11 cellular contexts compared by ENCODE assay signal in genomic region chr3:172546628-172547214, GRCh38. TPM values are rescaled to one million over a fixed set of nuclear protein-coding genes. Genes with fewer than 3 reads are reported as not detected.
DNase-seq lines count a peak whose midpoint lies in the region; ATAC-seq and TF ChIP-seq lines count a peak whose summit lies in the region.
"Had no signal": no experiment of that assay in that cellular context is flagged by ENCODE, and none has a peak within 500 bp of the region (broad histone marks: within the 10 kb centered on the region; RNA-seq: fewer than 3 reads in every experiment).

No MANE protein-coding gene starts in this region.

- H3K36me3 Mint-ChIP-seq in activated T-helper 1 cell treated with anti-CD3 and anti-CD28 coated beads, Interleukin-12 subunit alpha, Interleukin-12 subunit beta, Interleukin-2, Interleukin-4 antibody, amounts not matched to agents 30 ng/mL and 10 ng/mL and 1 ng/mL, durations not matched to agents 14 hours and 24 hours and 36 hours (ENCODE audit: low read depth): peaks cover 5% of the 10 kb centered on the region

- H3K4me2 ChIP-seq in parathyroid adenoma (ENCODE audit: low read length): peak overlapping the region; percentile 18

- peak overlapping the region; percentile 79 for H3K27ac Mint-ChIP-seq in activated T-helper 1 cell treated with anti-CD3 and anti-CD28 coated beads, Interleukin-12 subunit alpha, Interleukin-12 subunit beta, Interleukin-2, Interleukin-4 antibody, amounts not matched to agents 30 ng/mL and 10 ng/mL and 1 ng/mL, durations not matched to agents 14 hours and 24 hours and 36 hours

- no peak overlapping the region for H3K4me3 ChIP-seq in parathyroid adenoma (ENCODE audit: low read depth, low read length)

- H3K4me1 Mint-ChIP-seq in activated T-helper 1 cell treated with anti-CD3 and anti-CD28 coated beads, Interleukin-12 subunit alpha, Interleukin-12 subunit beta, Interleukin-2, Interleukin-4 antibody, amounts not matched to agents 30 ng/mL and 10 ng/mL and 1 ng/mL, durations not matched to agents 14 hours and 24 hours and 36 hours (ENCODE audit: low read depth): peaks cover 70% of the 10 kb centered on the region

- DNase-seq in activated T-helper 1 cell treated with anti-CD3 and anti-CD28 coated beads, Interleukin-12 subunit alpha, Interleukin-12 subunit beta, Interleukin-2, Interleukin-4 antibody, amounts not matched to agents 30 ng/mL and 10 ng/mL and 1 ng/mL, durations not matched to agents 14 hours and 24 hours and 36 hours (ENCODE audit: low spot score): no peak
- no peak for DNase-seq in head of caudate nucleus
- DNase-seq in stimulated activated CD4-positive, alpha-beta T cell treated with anti-CD3 and anti-CD28 coated beads, Interleukin-4, amount 100 ng/mL, for 1 hour: no peak
- DNase-seq: central memory CD4-positive, alpha-beta T cell; NCI-H2029 treated with DMSO at 0.1 percent for 48 hours; substantia nigra; WERI-Rb-1 had no signal

- no peaks in the 10 kb centered on the region for H3K27me3 Mint-ChIP-seq in activated T-helper 1 cell treated with anti-CD3 and anti-CD28 coated beads, Interleukin-12 subunit alpha, Interleukin-12 subunit beta, Interleukin-2, Interleukin-4 antibody, amounts not matched to agents 30 ng/mL and 10 ng/mL and 1 ng/mL, durations not matched to agents 14 hours and 24 hours and 36 hours (ENCODE audit: insufficient read depth)

- peak overlapping the region; percentile 64 for H2AFZ ChIP-seq in parathyroid adenoma

- H3K4me3 Mint-ChIP-seq in activated T-helper 1 cell treated with anti-CD3 and anti-CD28 coated beads, Interleukin-12 subunit alpha, Interleukin-12 subunit beta, Interleukin-2, Interleukin-4 antibody, amounts not matched to agents 30 ng/mL and 10 ng/mL and 1 ng/mL, durations not matched to agents 14 hours and 24 hours and 36 hours: peak overlapping the region; percentile 65

- H3K9me3 ChIP-seq in parathyroid adenoma (ENCODE audit: control insufficient read depth, low read length): no peaks in the 10 kb centered on the region

- H3K27ac ChIP-seq in parathyroid adenoma: peak overlapping the region; percentile 93
- H3K27ac ChIP-seq: WERI-Rb-1 had no signal

- H3K36me3 ChIP-seq in parathyroid adenoma (ENCODE audit: control insufficient read depth, insufficient read depth, low read length): no peaks in the 10 kb centered on the region
- H3K36me3 ChIP-seq: WERI-Rb-1 had no signal

- TF ChIP-seq CTCF in parathyroid adenoma (IDR thresholded peaks at IDR 0.05): no peak

- H3K79me2 ChIP-seq in parathyroid adenoma: no peaks in the 10 kb centered on the region

- intact Hi-C loops in activated T-helper 1 cell treated with anti-CD3 and anti-CD28 coated beads, Interleukin-12 subunit alpha, Interleukin-12 subunit beta, Interleukin-2, Interleukin-4 antibody, amounts not matched to agents 30 ng/mL and 10 ng/mL and 1 ng/mL, durations not matched to agents 14 hours and 24 hours and 36 hours (cut with micrococcal nuclease): loop anchor here (1.0 kb wide), 1 partner anchor 9 kb away; no protein-coding TSS in a partner anchor
- intact Hi-C loops in head of caudate nucleus (cut with DNase I): no loop called here

- peaks cover 60% of the 10 kb centered on the region for H3K4me1 ChIP-seq in parathyroid adenoma

- no peaks in the 10 kb centered on the region for H3K27me3 ChIP-seq in parathyroid adenoma (ENCODE audit: control insufficient read depth, insufficient read depth, low read length)

- H3K9ac ChIP-seq in parathyroid adenoma: no peak overlapping the region

- no peaks in the 10 kb centered on the region for H3K9me3 Mint-ChIP-seq in activated T-helper 1 cell treated with anti-CD3 and anti-CD28 coated beads, Interleukin-12 subunit alpha, Interleukin-12 subunit beta, Interleukin-2, Interleukin-4 antibody, amounts not matched to agents 30 ng/mL and 10 ng/mL and 1 ng/mL, durations not matched to agents 14 hours and 24 hours and 36 hours

- ATAC-seq in GM18907 (IDR thresholded peaks at IDR 0.05; ENCODE audit: unreplicated experiment) (peak; percentile 45), HG02938 (IDR thresholded peaks at IDR 0.05; ENCODE audit: unreplicated experiment) (peak; percentile 55), GM19455 (IDR thresholded peaks at IDR 0.05; ENCODE audit: unreplicated experiment) (no peak)

RNA-seq across cellular contexts. Expression of gene TNFSF10, which starts 23.5 kb away (rescaled TPM):
- 119 and 123 TPM in 2 replicates for total RNA-seq in activated T-helper 1 cell treated with anti-CD3 and anti-CD28 coated beads, Interleukin-12 subunit alpha, Interleukin-12 subunit beta, Interleukin-2, Interleukin-4 antibody, amounts not matched to agents 30 ng/mL and 10 ng/mL and 1 ng/mL, durations not matched to agents 14 hours and 24 hours and 36 hours
